In genomic region chr7:6447589-6448210, GRCh38 we compare ENCODE assay signal across 8 cellular contexts. TPM values are rescaled to one million over a fixed set of nuclear protein-coding genes. Genes with fewer than 3 reads are reported as not detected.
A peak's percentile ranks its signal among the peaks of the same experiment; 100 is the strongest.
DNase-seq lines count a peak whose midpoint lies in the region; ATAC-seq and TF ChIP-seq lines count a peak whose summit lies in the region.

DAGLB (minus strand) TSS chr7:6447954; CDS start chr7:6447842, 112 bp downstream.

- in situ Hi-C loops in GM18951 (cut with MboI; ENCODE audit: low sequenced_read_pairs, unreplicated experiment), result no loop called here
- in situ Hi-C loops in mammary epithelial cell (cut with MboI; ENCODE audit: low sequenced_read_pairs in 2 of 2), result no loop called here

- H3K9me3 ChIP-seq in AG04450 (ENCODE audit: control insufficient read depth, insufficient read depth, low read length), result no peaks in the 10 kb centered on the region; the same call in 1 of the 2 replicates
- no peaks in the 10 kb centered on the region for H3K9me3 ChIP-seq in mammary epithelial cell (replicated peaks; ENCODE audit: insufficient read depth, low read length)
- H3K9me3 ChIP-seq in iPS-20b (ENCODE audit: insufficient read depth, low read depth, low read length), result no peaks in the 10 kb centered on the region

- peaks cover 36% of the 10 kb centered on the region for H3K79me2 ChIP-seq in mammary epithelial cell (ENCODE audit: insufficient read depth, low read length)

- peak; percentile 88 for ATAC-seq in HG03175 (IDR thresholded peaks at IDR 0.05; ENCODE audit: unreplicated experiment)

- peak within 1 kb of the TSS; percentile 74 for H3K4me2 ChIP-seq in mammary epithelial cell (ENCODE audit: insufficient read depth, low read depth, low read length)

- CTCF ChIA-PET in AG04450 (lab: Charles Lee) (interaction anchor here (1.3 kb wide), 1 partner anchor 8 kb away, joined by 3 read pairs; no protein-coding TSS in a partner anchor), mammary epithelial cell (lab: Charles Lee; ENCODE audit: low non-redundant PET) (interaction anchor here (0.8 kb wide), 1 partner anchor 9 kb away, joined by 7 read pairs; no protein-coding TSS in a partner anchor)

- dilution Hi-C loops in mammary epithelial cell (cut with HindIII; ENCODE audit: low sequenced_read_pairs), result loop anchor here (5.0 to 10.0 kb wide), 2 partner anchors 63 to 105 kb away; no protein-coding TSS in a partner anchor

- POLR2A ChIA-PET in AG04450 (lab: Yijun Ruan, JAX), result interaction anchor here (0.5 to 0.7 kb wide), 9 partner anchors 17 to 763 kb away, joined by 3 to 11 read pairs (median 6); no protein-coding TSS in a partner anchor

- TF ChIP-seq POLR2A in GM18951 (IDR thresholded peaks at IDR 0.05; ENCODE audit: extremely low read depth, insufficient read depth, insufficient read length), result peak; percentile 97

- BruUV-seq in mammary epithelial cell (replicated peaks; lab: Mats Ljungman, UMichigan), result TSS peak; percentile 61

- H3K4me3 ChIP-seq in AG04450 (ENCODE audit: low read depth, low read length) (peak within 1 kb of the TSS; percentile 98), WI38 (ENCODE audit: low read depth, low read length) (peak within 1 kb of the TSS; percentile 100), mammary epithelial cell (replicated peaks in 1 of 3; ENCODE audit: insufficient read depth in 1 of 3, low read depth in 2 of 3, low read length in 3 of 3) (peak within 1 kb of the TSS; percentile 80 to 95 (median 91)), iPS-20b (ENCODE audit: low read length) (peak within 1 kb of the TSS; percentile 99), skin epidermis (peak within 1 kb of the TSS; percentile 67 to 100 (median 81))

- H3K27me3 ChIP-seq in AG04450 (ENCODE audit: control insufficient read depth, insufficient read depth, low read length) (no peaks in the 10 kb centered on the region), mammary epithelial cell (ENCODE audit: insufficient read depth, low read length) (no peaks in the 10 kb centered on the region), iPS-20b (ENCODE audit: insufficient read depth, low read length) (no peaks in the 10 kb centered on the region)

- H3K4me1 ChIP-seq in mammary epithelial cell (ENCODE audit: insufficient read depth, low read length) (peaks cover 16% of the 10 kb centered on the region), iPS-20b (ENCODE audit: insufficient read depth, low read length) (no peaks in the 10 kb centered on the region; the same call in 1 of the 2 replicates)

- 1% methylated on average over 39 of the region's 61 CpGs for WGBS in mammary epithelial cell (ENCODE audit: low coverage, missing lambda C conversion rate)

- DNase-seq in AG04450 (ENCODE audit: low read depth, low spot score), result peak; percentile 82
- peak; percentile 85 for DNase-seq in NCI-H2227 treated with DMSO at 0.1 percent for 48 hours (lab: John Stamatoyannopoulos, UW)
- DNase-seq in mammary epithelial cell, result peak; percentile 87

- intact Hi-C loops in mammary epithelial cell (cut with micrococcal nuclease), result loop anchor here (1.0 kb wide), 1 partner anchor 43 kb away; no protein-coding TSS in a partner anchor

- H3K27ac ChIP-seq in AG04450 (ENCODE audit: low read depth, low read length) (peak within 1 kb of the TSS; percentile 90), mammary epithelial cell (ENCODE audit: insufficient read depth, low read depth, low read length) (peak within 1 kb of the TSS; percentile 92), iPS-20b (ENCODE audit: low read length) (peak within 1 kb of the TSS; percentile 74), skin epidermis (peak within 1 kb of the TSS; percentile 63 to 95 (median 86))

- H4K20me1 ChIP-seq in mammary epithelial cell (ENCODE audit: insufficient read depth, low read length), result no peaks in the 10 kb centered on the region

- H3K36me3 ChIP-seq in mammary epithelial cell (ENCODE audit: insufficient read depth, low read length) (peaks cover 12% of the 10 kb centered on the region), iPS-20b (ENCODE audit: insufficient read depth, low read depth, low read length) (peaks cover 30% of the 10 kb centered on the region)

- TF ChIP-seq CTCF in AG04450 (IDR thresholded peaks at IDR 0.05; ENCODE audit: low read depth, low read length) (no peak), WI38 (IDR thresholded peaks at IDR 0.05; ENCODE audit: low read depth, low read length) (no peak), mammary epithelial cell (conservative IDR thresholded peaks at IDR 0.05 in 1 of 2, IDR thresholded peaks at IDR 0.05 in 1 of 2; ENCODE audit: extremely low read depth in 1 of 2, insufficient read depth in 1 of 2, low read depth in 1 of 2, low read length in 2 of 2) (no peak)

- peak within 1 kb of the TSS; percentile 94 for H2AFZ ChIP-seq in mammary epithelial cell (ENCODE audit: low read depth, low read length)

- peak within 1 kb of the TSS; percentile 86 for H3K9ac ChIP-seq in mammary epithelial cell (ENCODE audit: insufficient read depth, low read length)
- H3K9ac ChIP-seq in iPS-20b (ENCODE audit: low read depth, low read length), result peak within 1 kb of the TSS; percentile 95

RNA-seq across cellular contexts. Expression of gene DAGLB, which starts in this region (rescaled TPM):
- polyA plus RNA-seq in AG04450 (2011; rRNA removed), result 23.1 and 25.3 TPM in 2 replicates
- polyA minus RNA-seq in AG04450 (2011; rRNA and poly(A)+ RNA removed), result 34.4 and 39.1 TPM in 2 replicates
- 10 to 100 TPM; 20.7 to 22.1 TPM for total RNA-seq in mammary epithelial cell
- 19.6 TPM for polyA plus RNA-seq in mammary epithelial cell
- 23.9 TPM for polyA minus RNA-seq in mammary epithelial cell

Comparison
In these comparisons a context has a peak if more than half of its experiments do, and no peak if none do; other contexts are left out.
1. Peak in every context shown above with its lines: DNase-seq, ATAC-seq, H3K4me3 ChIP-seq and H3K27ac ChIP-seq.